In the genomic region with DNA sequence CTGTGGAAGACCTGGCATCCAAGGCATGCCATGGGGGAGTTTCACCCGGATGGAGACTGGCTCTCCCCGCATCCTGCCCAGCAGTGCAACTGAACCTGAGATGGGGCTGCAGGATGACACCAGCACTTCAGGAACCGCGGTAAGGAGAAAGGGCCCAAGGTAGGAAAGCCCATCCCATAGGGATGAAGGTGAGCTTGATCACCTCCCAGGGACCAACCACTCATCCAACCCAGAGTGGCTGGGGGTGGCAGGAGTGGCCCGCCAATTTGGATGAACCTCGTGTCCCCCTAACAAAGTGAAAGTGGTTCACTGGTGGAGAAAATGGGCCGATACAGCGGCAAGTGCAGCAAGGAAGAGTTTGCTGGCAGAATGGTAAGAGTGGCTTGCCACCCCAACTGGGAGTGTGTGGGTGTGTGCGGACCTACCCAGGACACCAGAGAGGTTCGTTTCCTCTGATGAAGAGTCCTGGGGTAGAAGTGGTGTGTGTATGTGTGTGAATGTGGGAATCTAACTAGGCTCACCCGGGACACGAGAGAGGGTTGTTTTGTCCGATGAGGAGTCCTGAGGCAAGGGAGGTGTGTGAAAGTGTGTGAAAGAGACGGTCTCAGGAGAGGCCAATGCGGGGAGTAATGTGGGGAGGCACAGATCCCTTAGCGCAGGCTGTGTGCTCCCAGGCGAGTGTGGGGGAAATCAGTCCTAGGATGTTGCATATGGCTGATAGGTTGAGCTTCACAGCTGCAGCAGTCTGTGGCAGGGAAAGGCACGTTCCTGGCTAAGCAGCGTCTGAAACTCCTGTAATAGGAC, we compare ENCODE assay signal across 8 cellular contexts. TPM values are rescaled to one million over a fixed set of nuclear protein-coding genes. Genes with fewer than 3 reads are reported as not detected.
DNase-seq lines count a peak whose midpoint lies in the region; ATAC-seq and TF ChIP-seq lines count a peak whose summit lies in the region.

No MANE protein-coding gene starts in this region.

- TF ChIP-seq CTCF in colonic mucosa (IDR thresholded peaks at IDR 0.05) (no peak), mesothelial cell of epicardium (IDR thresholded peaks at IDR 0.05; ENCODE audit: unreplicated experiment) (no peak)

- H3K4me3 Mint-ChIP-seq in mesothelial cell of epicardium: peak overlapping the region; percentile 74

- peaks cover 54% of the 10 kb centered on the region for H3K4me1 Mint-ChIP-seq in mesothelial cell of epicardium

- no peaks in the 10 kb centered on the region for H3K9me3 Mint-ChIP-seq in mesothelial cell of epicardium

- H3K27ac Mint-ChIP-seq in mesothelial cell of epicardium: peak overlapping the region; percentile 94

- peaks cover 3% of the 10 kb centered on the region for H3K36me3 Mint-ChIP-seq in mesothelial cell of epicardium

- H3K36me3 ChIP-seq in colonic mucosa: no peaks in the 10 kb centered on the region

- peak; percentile 50 for ATAC-seq in Right ventricle myocardium inferior
- no peak for ATAC-seq in HG03565 (IDR thresholded peaks at IDR 0.05; ENCODE audit: unreplicated experiment)
- no peak for ATAC-seq in GM21786 (IDR thresholded peaks at IDR 0.05; ENCODE audit: unreplicated experiment)

- peak overlapping the region in 1 of 2 donors; percentile 46 for H3K9ac ChIP-seq in colonic mucosa (ENCODE audit: low read depth in 2 of 2, low read length in 2 of 2)

- no peaks in the 10 kb centered on the region for H3K27me3 Mint-ChIP-seq in mesothelial cell of epicardium (ENCODE audit: low read depth)

- DNase-seq in Right ventricle myocardium inferior (ENCODE audit: missing footprints) (no peak), cardiac septum (ENCODE audit: low spot score) (no peak), colonic mucosa (peak; percentile 25), mesothelial cell of epicardium (ENCODE audit: low spot score in 2 of 2, unreplicated experiment in 2 of 2) (peak in 1 of 2 experiments; percentile 41), SK-N-DZ (ENCODE audit: low spot score) (no peak)
- DNase-seq in activated effector memory CD4-positive, alpha-beta T cell treated with anti-CD3 and anti-CD28 coated beads, Interleukin-2, amount 50 U/mL, for 16 hours: no peak

- H3K4me3 ChIP-seq in colonic mucosa: peak overlapping the region; percentile 35

- intact Hi-C loops in Right ventricle myocardium inferior (cut with DNase I): no loop called here
- intact Hi-C loops in cardiac septum (cut with DNase I): no loop called here
- intact Hi-C loops in colonic mucosa (cut with DNase I): no loop called here

- no peaks in the 10 kb centered on the region for H3K27me3 ChIP-seq in colonic mucosa

- H3K27ac ChIP-seq in colonic mucosa: peak overlapping the region; percentile 86

- H3K4me1 ChIP-seq in colonic mucosa: peaks cover 11% of the 10 kb centered on the region

- no peaks in the 10 kb centered on the region for H3K9me3 ChIP-seq in colonic mucosa

RNA-seq across cellular contexts. Expression of gene ACSM1, which starts 22.6 kb away (rescaled TPM):
- total RNA-seq in Right ventricle myocardium inferior (0.27 TPM), cardiac septum (0.16 TPM), colonic mucosa (under 1 TPM; 0.57 to 0.72 TPM), mesothelial cell of epicardium (0.66 to 0.97 TPM (median 0.76 TPM) in 3 replicates)
- not detected in 2 replicates for polyA plus RNA-seq in SK-N-DZ (2014; cell fraction: cytosol; rRNA removed)
- not detected in 2 replicates for polyA plus RNA-seq in SK-N-DZ (2014; cell fraction: nucleus; rRNA removed)
